In the genomic region with DNA sequence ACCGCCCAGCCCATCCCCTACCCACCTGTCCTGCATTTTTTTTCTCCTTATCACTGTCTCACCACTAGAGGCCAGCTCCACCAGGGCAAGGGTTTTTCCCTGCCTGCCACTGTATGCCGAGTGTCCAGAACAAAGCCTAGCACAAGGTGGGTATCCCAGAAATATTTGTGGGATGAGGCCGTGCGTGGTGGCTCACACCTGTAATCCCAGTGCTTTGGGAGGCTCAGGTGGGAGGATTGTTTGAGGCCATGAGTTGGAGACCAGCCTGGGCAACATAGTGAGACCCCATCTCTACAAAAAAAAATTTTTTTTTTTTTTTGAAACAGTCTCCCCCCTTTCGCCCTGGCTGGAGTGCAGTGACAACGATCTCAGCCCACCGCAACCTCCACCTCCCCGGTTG, we compare ENCODE assay signal across 32 cellular contexts. TPM values are rescaled to one million over a fixed set of nuclear protein-coding genes. Genes with fewer than 3 reads are reported as not detected.
DNase-seq lines count a peak whose midpoint lies in the region; ATAC-seq and TF ChIP-seq lines count a peak whose summit lies in the region.
"Had no signal": no experiment of that assay in that cellular context is flagged by ENCODE, and none has a peak within 500 bp of the region (broad histone marks: within the 10 kb centered on the region; RNA-seq: fewer than 3 reads in every experiment).

No MANE protein-coding gene starts in this region.

- H3K4me3 ChIP-seq in AG10803 (ENCODE audit: low read length), result no peak overlapping the region
- H3K4me3 ChIP-seq in HCT116 (replicated peaks in 1 of 2; ENCODE audit: low read depth in 1 of 2, low read length in 2 of 2), result no peak overlapping the region
- no peak overlapping the region for H3K4me3 ChIP-seq in ascending aorta
- H3K4me3 ChIP-seq: BLaER1, body of pancreas, lung, ovary, suprapubic skin had no signal

- H3K9me3 ChIP-seq in HCT116 (ENCODE audit: control insufficient read depth in 1 of 2, insufficient read depth in 1 of 2, low read depth in 1 of 2, low read length in 2 of 2) (no peaks in the 10 kb centered on the region), ascending aorta (no peaks in the 10 kb centered on the region)
- H3K9me3 ChIP-seq: BLaER1, body of pancreas, ovary, suprapubic skin had no signal

- DNase-seq in AG10803 (ENCODE audit: low read depth) (no peak), HCT116 (ENCODE audit: low read depth, low spot score) (no peak), foreskin keratinocyte (no peak), NCI-H1048 (lab: John Stamatoyannopoulos, UW) (no peak), ascending aorta (ENCODE audit: low spot score in 2 of 2) (no peak)
- no peak for DNase-seq in activated CD4-positive, alpha-beta T cell treated with anti-CD3 and anti-CD28 coated beads, Interleukin-2, amount 50 U/mL, for 1 hour
- DNase-seq: activated CD4-positive, alpha-beta T cell treated with anti-CD3 and anti-CD28 coated beads, Interleukin-2, amount 50 U/mL, for 4 hours; activated naive CD4-positive, alpha-beta T cell; activated naive CD8-positive, alpha-beta T cell treated with anti-CD3 and anti-CD28 coated beads, Interleukin-2, amount 50 U/mL, for 24 hours; activated T-cell treated with anti-CD3 and anti-CD28 coated beads, Interleukin-2, amount 50 U/mL, for 72 hours; body of pancreas; cerebellar nuclear complex; DMS 273 treated with DMSO at 0.1 percent for 48 hours; EL; H7; hippocampal formation; left cardiac atrium; naive thymus-derived CD4-positive, alpha-beta T cell; NCI-H1092; NCI-H187; NCI-H82; ovary; retina; RPMI8226; small intestine; stimulated activated naive CD4-positive, alpha-beta T cell; T-helper 1 cell had no signal

- H3K27ac ChIP-seq in HCT116 (ENCODE audit: low read depth, low read length), result no peak overlapping the region
- H3K27ac ChIP-seq in VCaP, result no peak overlapping the region
- H3K27ac ChIP-seq in foreskin keratinocyte, result no peak overlapping the region
- no peak overlapping the region for H3K27ac ChIP-seq in ascending aorta
- H3K27ac ChIP-seq: BLaER1, body of pancreas, ovary, suprapubic skin had no signal

- no peak; the same call in 1 of the 2 replicates for TF ChIP-seq RAD21 in HCT116 (IDR thresholded peaks at IDR 0.05; ENCODE audit: low read depth)

- H3K27me3 Mint-ChIP-seq in stimulated activated memory B cell treated with anti-CD40 and anti-IgM and Interleukin-4, amounts not matched to agents 10 μg/mL and 1 μg/mL and 100 μg/mL, for 72 hours, result no peaks in the 10 kb centered on the region
- H3K27me3 Mint-ChIP-seq: activated naive CD8-positive, alpha-beta T cell treated with anti-CD3 and anti-CD28 coated beads, Interleukin-2, amount 50 U/mL, for 24 hours; naive thymus-derived CD4-positive, alpha-beta T cell had no signal

- H3K27ac Mint-ChIP-seq in stimulated activated memory B cell treated with anti-CD40 and anti-IgM and Interleukin-4, amounts not matched to agents 10 μg/mL and 1 μg/mL and 100 μg/mL, for 72 hours, result no peak overlapping the region
- H3K27ac Mint-ChIP-seq: activated naive CD8-positive, alpha-beta T cell treated with anti-CD3 and anti-CD28 coated beads, Interleukin-2, amount 50 U/mL, for 24 hours; activated T-cell treated with anti-CD3 and anti-CD28 coated beads, Interleukin-2, amount 50 U/mL, for 72 hours had no signal

- TF ChIP-seq CTCF in AG10803 (conservative IDR thresholded peaks at IDR 0.05; ENCODE audit: low read length), result peak; percentile 23
- TF ChIP-seq CTCF in HCT116 (IDR thresholded peaks at IDR 0.05 in 2 of 3, conservative IDR thresholded peaks at IDR 0.05 in 1 of 3; ENCODE audit: borderline replicate concordance in 1 of 3, insufficient read depth in 1 of 3, low read depth in 2 of 3, low read length in 2 of 3), result peak in 2 of 3 experiments; percentile 22 to 35; a peak in 3 of 6 replicates
- peak; percentile 43 for TF ChIP-seq CTCF in VCaP (conservative IDR thresholded peaks at IDR 0.05)
- peak; percentile 31 for TF ChIP-seq CTCF in foreskin keratinocyte (conservative IDR thresholded peaks at IDR 0.05)
- TF ChIP-seq CTCF in ascending aorta (IDR thresholded peaks at IDR 0.05), result no peak

- no peak overlapping the region for H3K4me2 ChIP-seq in HCT116 (ENCODE audit: low read length)
- H3K4me2 ChIP-seq: BLaER1 had no signal

- POLR2A ChIA-PET in HCT116 (lab: Charles Lee), result no interaction called here

- H3K9ac ChIP-seq in HCT116 (ENCODE audit: low read length), result no peak overlapping the region
- H3K9ac ChIP-seq: BLaER1 had no signal

- BruUV-seq in HCT116 (replicated peaks; lab: Mats Ljungman, UMichigan), result no TSS peak

- RAD21 ChIA-PET in HCT116 (lab: Charles Lee; ENCODE audit: low non-redundant PET in 1 of 2, low total read pairs in 2 of 2, uncharacterized antibody in 2 of 2, unreplicated experiment in 2 of 2), result no interaction called here

- no peaks in the 10 kb centered on the region for H3K79me2 ChIP-seq in HCT116 (ENCODE audit: insufficient read depth, low read length)

- no peak overlapping the region for H3K4me3 Mint-ChIP-seq in stimulated activated memory B cell treated with anti-CD40 and anti-IgM and Interleukin-4, amounts not matched to agents 10 μg/mL and 1 μg/mL and 100 μg/mL, for 72 hours

- H2AFZ ChIP-seq in HCT116 (ENCODE audit: low read depth, low read length, poor library complexity, severe bottlenecking), result no peak overlapping the region

- H3K36me3 ChIP-seq in HCT116 (ENCODE audit: control insufficient read depth in 1 of 2, insufficient read depth in 2 of 2, low read length in 2 of 2), result peaks cover 14% of the 10 kb centered on the region in 2 experiments; a peak in 3 of 4 replicates
- H3K36me3 ChIP-seq in ascending aorta, result peaks cover 59 to 70% of the 10 kb centered on the region in 2 donors
- H3K36me3 ChIP-seq: ovary had no signal

- H3K9me2 ChIP-seq in HCT116 (ENCODE audit: insufficient read depth), result no peaks in the 10 kb centered on the region

- H3K4me1 Mint-ChIP-seq in stimulated activated memory B cell treated with anti-CD40 and anti-IgM and Interleukin-4, amounts not matched to agents 10 μg/mL and 1 μg/mL and 100 μg/mL, for 72 hours, result peaks cover 24% of the 10 kb centered on the region

- intact Hi-C loops in HCT116 (cut with micrococcal nuclease) (no loop called here), ascending aorta (cut with DNase I) (no loop called here)

- no peaks in the 10 kb centered on the region for H3K9me3 Mint-ChIP-seq in stimulated activated memory B cell treated with anti-CD40 and anti-IgM and Interleukin-4, amounts not matched to agents 10 μg/mL and 1 μg/mL and 100 μg/mL, for 72 hours
- H3K9me3 Mint-ChIP-seq: activated naive CD8-positive, alpha-beta T cell treated with anti-CD3 and anti-CD28 coated beads, Interleukin-2, amount 50 U/mL, for 24 hours; activated T-cell treated with anti-CD3 and anti-CD28 coated beads, Interleukin-2, amount 50 U/mL, for 72 hours had no signal

- H3K4me1 ChIP-seq in HCT116 (ENCODE audit: control insufficient read depth in 1 of 2, insufficient read depth in 2 of 2, low read length in 2 of 2) (peaks cover 0 to 6% of the 10 kb centered on the region in 2 experiments; a peak in 2 of 4 replicates), foreskin keratinocyte (peaks cover 4% of the 10 kb centered on the region), ascending aorta (peaks cover 4 to 9% of the 10 kb centered on the region in 2 donors)

- peaks cover 33% of the 10 kb centered on the region for H3K36me3 Mint-ChIP-seq in stimulated activated memory B cell treated with anti-CD40 and anti-IgM and Interleukin-4, amounts not matched to agents 10 μg/mL and 1 μg/mL and 100 μg/mL, for 72 hours

- CTCF ChIA-PET in HCT116 (lab: Charles Lee), result interaction anchor here (1.1 kb wide), 1 partner anchor 101 kb away, joined by 3 read pairs; no protein-coding TSS in a partner anchor

- ATAC-seq in HCT116 (peak; percentile 37; the same call in 1 of the 2 replicates), foreskin keratinocyte (no peak)
- ATAC-seq in stimulated activated memory B cell treated with anti-CD40 and anti-IgM and Interleukin-4, amounts not matched to agents 10 μg/mL and 1 μg/mL and 100 μg/mL, for 72 hours, result no peak
- ATAC-seq: activated naive CD8-positive, alpha-beta T cell treated with anti-CD3 and anti-CD28 coated beads, Interleukin-2, amount 50 U/mL, for 24 hours; activated T-cell treated with anti-CD3 and anti-CD28 coated beads, Interleukin-2, amount 50 U/mL, for 72 hours; body of pancreas; left cardiac atrium; naive thymus-derived CD4-positive, alpha-beta T cell had no signal

- H4K20me1 ChIP-seq in HCT116 (ENCODE audit: insufficient read depth), result no peaks in the 10 kb centered on the region

- no peak for TF ChIP-seq POLR2A in HCT116 (IDR thresholded peaks at IDR 0.05; ENCODE audit: borderline replicate concordance, extremely low read depth, insufficient read depth, insufficient read length)

- H3K27me3 ChIP-seq in HCT116 (ENCODE audit: insufficient read depth, low read length) (no peaks in the 10 kb centered on the region), foreskin keratinocyte (no peaks in the 10 kb centered on the region), ascending aorta (no peaks in the 10 kb centered on the region)
- H3K27me3 ChIP-seq: BLaER1, body of pancreas, ovary, suprapubic skin had no signal

RNA-seq across cellular contexts. Expression of gene MRI1, which starts 2.9 kb away (rescaled TPM):
- 19.6 TPM for total RNA-seq in HCT116 (2021; ENCODE audit: unreplicated experiment)
- 11.1 and 13.1 TPM in 2 replicates for polyA plus RNA-seq in HCT116 (2012)
- 28.3 and 34.6 TPM in 2 replicates for total RNA-seq in foreskin keratinocyte
- 17.6 and 19.0 TPM in 2 replicates for polyA plus RNA-seq in foreskin keratinocyte
- total RNA-seq in ascending aorta, result 89.9 TPM

RNA-seq across cellular contexts. Expression of gene C19orf53, which starts 12.8 kb away (rescaled TPM):
- total RNA-seq in HCT116 (2021; ENCODE audit: unreplicated experiment) (115 TPM), foreskin keratinocyte (189 and 192 TPM in 2 replicates), ascending aorta (163 TPM)
- 217 and 237 TPM in 2 replicates for polyA plus RNA-seq in HCT116 (2012)
- polyA plus RNA-seq in foreskin keratinocyte, result 228 and 252 TPM in 2 replicates

RNA-seq across cellular contexts. Expression of gene ZSWIM4, which starts 33.8 kb away (rescaled TPM):
- 9.8 TPM for total RNA-seq in HCT116 (2021; ENCODE audit: unreplicated experiment)
- 5.4 and 6.1 TPM in 2 replicates for polyA plus RNA-seq in HCT116 (2012)
- 4.3 and 5.6 TPM in 2 replicates for total RNA-seq in foreskin keratinocyte
- polyA plus RNA-seq in foreskin keratinocyte, result 2.1 and 3.1 TPM in 2 replicates
- 23.2 TPM for total RNA-seq in ascending aorta

Comparison
In these comparisons a context has a peak if more than half of its experiments do, and no peak if none do; other contexts are left out.
1. CTCF ChIP-seq: peak in AG10803 (single experiment), HCT116 (2 of 3), VCaP (single experiment) and foreskin keratinocyte (single experiment); none in ascending aorta (0 of 3).